ENCODE assay signal across 1 cellular context in the genomic region with DNA sequence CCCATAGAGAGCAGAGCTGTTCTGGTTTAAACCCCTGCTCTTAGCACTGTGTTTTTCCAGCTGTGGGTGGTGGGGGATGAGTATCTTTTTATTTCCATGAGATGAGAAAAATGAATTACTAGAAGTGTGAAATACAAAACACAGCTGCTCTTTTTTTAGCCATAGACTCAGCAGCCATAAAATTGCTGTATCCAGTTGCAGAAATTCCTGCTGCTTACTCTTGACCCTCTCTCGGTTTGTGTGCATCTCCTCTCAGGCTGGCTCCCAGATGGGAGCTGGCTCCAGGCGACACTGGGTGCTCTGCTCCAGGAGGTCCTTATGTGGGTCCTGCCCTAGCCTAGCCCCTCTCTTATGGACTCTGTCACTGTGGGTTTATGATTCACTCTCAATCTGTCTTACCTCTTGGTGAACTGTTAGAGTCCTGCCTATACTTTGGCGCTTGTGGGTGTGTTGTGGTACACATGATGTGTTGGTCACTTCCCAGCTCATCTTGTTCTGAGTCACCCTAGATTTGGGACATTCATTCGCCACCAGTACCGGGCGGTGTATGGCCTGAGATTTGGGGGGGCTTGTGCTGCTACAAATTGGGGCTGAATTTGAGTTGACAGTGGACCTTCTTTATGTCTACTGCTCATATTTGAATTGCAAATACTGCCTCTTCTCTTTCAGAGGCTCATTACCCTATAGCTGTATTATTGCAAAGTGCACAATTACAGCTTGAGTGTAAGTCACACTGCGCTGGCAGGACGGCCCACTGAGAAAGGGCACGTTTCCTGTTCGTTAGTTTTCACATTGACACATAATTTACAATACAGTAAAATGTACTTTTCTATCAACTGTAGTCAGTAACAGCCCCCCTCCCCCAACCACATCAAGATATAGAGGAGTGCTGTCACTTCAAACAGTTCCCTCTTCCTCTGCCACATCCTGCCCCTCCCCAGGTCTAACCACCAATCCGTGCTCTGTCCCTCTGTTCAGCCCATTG.
TF ChIP-seq lines count a peak whose summit lies in the region.

No MANE protein-coding gene starts in this region.

TF ChIP-seq in K562, 482 proteins besides CTCF, POLR2A, EP300 and RAD21 (continued from another document):
- TF ChIP-seq ZBED1 (IDR thresholded peaks at IDR 0.05) = no peak
- TF ChIP-seq L3MBTL2 (IDR thresholded peaks at IDR 0.05) = no peak
- TF ChIP-seq, protein P1, sequence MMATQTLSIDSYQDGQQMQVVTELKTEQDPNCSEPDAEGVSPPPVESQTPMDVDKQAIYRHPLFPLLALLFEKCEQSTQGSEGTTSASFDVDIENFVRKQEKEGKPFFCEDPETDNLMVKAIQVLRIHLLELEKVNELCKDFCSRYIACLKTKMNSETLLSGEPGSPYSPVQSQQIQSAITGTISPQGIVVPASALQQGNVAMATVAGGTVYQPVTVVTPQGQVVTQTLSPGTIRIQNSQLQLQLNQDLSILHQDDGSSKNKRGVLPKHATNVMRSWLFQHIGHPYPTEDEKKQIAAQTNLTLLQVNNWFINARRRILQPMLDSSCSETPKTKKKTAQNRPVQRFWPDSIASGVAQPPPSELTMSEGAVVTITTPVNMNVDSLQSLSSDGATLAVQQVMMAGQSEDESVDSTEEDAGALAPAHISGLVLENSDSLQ (IDR thresholded peaks at IDR 0.05) = peak; percentile 82
- no peak for TF ChIP-seq IRF2 (CRISPR knock-in tag; IDR thresholded peaks at IDR 0.05)
